In genomic region chr6:139028242-139028657, GRCh38 we compare ENCODE assay signal across 1 cellular context.
TF ChIP-seq lines count a peak whose summit lies in the region.

No MANE protein-coding gene starts in this region.

TF ChIP-seq in GM23338, 12 proteins besides CTCF, POLR2A, EP300 and RAD21 (continued from another document):
- TF ChIP-seq, protein P1, sequence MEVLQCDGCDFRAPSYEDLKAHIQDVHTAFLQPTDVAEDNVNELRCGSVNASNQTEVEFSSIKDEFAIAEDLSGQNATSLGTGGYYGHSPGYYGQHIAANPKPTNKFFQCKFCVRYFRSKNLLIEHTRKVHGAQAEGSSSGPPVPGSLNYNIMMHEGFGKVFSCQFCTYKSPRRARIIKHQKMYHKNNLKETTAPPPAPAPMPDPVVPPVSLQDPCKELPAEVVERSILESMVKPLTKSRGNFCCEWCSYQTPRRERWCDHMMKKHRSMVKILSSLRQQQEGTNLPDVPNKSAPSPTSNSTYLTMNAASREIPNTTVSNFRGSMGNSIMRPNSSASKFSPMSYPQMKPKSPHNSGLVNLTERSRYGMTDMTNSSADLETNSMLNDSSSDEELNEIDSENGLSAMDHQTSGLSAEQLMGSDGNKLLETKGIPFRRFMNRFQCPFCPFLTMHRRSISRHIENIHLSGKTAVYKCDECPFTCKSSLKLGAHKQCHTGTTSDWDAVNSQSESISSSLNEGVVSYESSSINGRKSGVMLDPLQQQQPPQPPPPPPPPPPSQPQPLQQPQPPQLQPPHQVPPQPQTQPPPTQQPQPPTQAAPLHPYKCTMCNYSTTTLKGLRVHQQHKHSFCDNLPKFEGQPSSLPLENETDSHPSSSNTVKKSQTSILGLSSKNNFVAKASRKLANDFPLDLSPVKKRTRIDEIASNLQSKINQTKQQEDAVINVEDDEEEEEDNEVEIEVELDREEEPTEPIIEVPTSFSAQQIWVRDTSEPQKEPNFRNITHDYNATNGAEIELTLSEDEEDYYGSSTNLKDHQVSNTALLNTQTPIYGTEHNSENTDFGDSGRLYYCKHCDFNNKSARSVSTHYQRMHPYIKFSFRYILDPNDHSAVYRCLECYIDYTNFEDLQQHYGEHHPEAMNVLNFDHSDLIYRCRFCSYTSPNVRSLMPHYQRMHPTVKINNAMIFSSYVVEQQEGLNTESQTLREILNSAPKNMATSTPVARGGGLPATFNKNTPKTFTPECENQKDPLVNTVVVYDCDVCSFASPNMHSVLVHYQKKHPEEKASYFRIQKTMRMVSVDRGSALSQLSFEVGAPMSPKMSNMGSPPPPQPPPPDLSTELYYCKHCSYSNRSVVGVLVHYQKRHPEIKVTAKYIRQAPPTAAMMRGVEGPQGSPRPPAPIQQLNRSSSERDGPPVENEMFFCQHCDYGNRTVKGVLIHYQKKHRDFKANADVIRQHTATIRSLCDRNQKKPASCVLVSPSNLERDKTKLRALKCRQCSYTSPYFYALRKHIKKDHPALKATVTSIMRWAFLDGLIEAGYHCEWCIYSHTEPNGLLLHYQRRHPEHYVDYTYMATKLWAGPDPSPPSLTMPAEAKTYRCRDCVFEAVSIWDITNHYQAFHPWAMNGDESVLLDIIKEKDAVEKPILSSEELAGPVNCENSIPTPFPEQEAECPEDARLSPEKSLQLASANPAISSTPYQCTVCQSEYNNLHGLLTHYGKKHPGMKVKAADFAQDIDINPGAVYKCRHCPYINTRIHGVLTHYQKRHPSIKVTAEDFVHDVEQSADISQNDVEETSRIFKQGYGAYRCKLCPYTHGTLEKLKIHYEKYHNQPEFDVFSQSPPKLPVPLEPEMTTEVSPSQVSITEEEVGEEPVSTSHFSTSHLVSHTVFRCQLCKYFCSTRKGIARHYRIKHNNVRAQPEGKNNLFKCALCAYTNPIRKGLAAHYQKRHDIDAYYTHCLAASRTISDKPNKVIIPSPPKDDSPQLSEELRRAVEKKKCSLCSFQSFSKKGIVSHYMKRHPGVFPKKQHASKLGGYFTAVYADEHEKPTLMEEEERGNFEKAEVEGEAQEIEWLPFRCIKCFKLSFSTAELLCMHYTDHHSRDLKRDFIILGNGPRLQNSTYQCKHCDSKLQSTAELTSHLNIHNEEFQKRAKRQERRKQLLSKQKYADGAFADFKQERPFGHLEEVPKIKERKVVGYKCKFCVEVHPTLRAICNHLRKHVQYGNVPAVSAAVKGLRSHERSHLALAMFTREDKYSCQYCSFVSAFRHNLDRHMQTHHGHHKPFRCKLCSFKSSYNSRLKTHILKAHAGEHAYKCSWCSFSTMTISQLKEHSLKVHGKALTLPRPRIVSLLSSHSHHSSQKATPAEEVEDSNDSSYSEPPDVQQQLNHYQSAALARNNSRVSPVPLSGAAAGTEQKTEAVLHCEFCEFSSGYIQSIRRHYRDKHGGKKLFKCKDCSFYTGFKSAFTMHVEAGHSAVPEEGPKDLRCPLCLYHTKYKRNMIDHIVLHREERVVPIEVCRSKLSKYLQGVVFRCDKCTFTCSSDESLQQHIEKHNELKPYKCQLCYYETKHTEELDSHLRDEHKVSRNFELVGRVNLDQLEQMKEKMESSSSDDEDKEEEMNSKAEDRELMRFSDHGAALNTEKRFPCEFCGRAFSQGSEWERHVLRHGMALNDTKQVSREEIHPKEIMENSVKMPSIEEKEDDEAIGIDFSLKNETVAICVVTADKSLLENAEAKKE (CRISPR knock-in tag; IDR thresholded peaks at IDR 0.05) = no peak
- no peak for TF ChIP-seq POLR2AphosphoS5 (IDR thresholded peaks at IDR 0.05; ENCODE audit: low read depth)
- no peak for TF ChIP-seq NANOG (IDR thresholded peaks at IDR 0.05; ENCODE audit: borderline replicate concordance)
- TF ChIP-seq ZNF331 (CRISPR knock-in tag; IDR thresholded peaks at IDR 0.05; ENCODE audit: low read depth) = no peak
- no peak for TF ChIP-seq STAT1 (IDR thresholded peaks at IDR 0.05; ENCODE audit: unreplicated experiment)
